In genomic region chr6:43175676-43176422, GRCh38 we compare ENCODE assay signal across 1 cellular context.
A peak's percentile ranks its signal among the peaks of the same experiment; 100 is the strongest.
TF ChIP-seq lines count a peak whose summit lies in the region.

No MANE protein-coding gene starts in this region.

TF ChIP-seq in H1, 55 proteins besides CTCF, POLR2A, EP300 and RAD21:
- TF ChIP-seq POLR2AphosphoS5 (IDR thresholded peaks at IDR 0.05; ENCODE audit: low read depth, low read length) (peak; percentile 12; the same call in 1 of the 2 replicates), BRCA1 (IDR thresholded peaks at IDR 0.05; ENCODE audit: low read depth, low read length) (no peak)
TF ChIP-seq in H1: peak in this region for 1.
